ENCODE assay signal across 21 cellular contexts in the genomic region with DNA sequence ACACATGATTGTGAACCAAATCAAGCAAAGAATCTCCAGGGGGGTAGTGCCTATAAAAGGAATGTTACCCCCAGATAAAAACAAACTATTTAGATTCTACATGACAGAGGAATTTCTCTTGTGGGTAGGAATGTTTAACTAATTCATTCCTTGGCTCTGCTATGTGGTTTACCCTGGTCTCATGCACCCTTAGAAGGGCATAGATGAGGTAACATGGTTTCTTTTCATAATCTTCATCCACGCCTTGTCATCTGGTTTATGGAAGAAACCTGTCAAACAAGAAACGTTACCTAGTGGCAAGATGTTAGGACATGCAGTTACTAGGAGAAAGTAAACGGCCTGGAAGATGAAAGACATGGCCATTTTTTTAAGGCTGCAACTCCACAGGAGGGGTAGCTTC. TPM values are rescaled to one million over a fixed set of nuclear protein-coding genes. Genes with fewer than 3 reads are reported as not detected.
DNase-seq lines count a peak whose midpoint lies in the region; ATAC-seq and TF ChIP-seq lines count a peak whose summit lies in the region.
"Had no signal": no experiment of that assay in that cellular context is flagged by ENCODE, and none has a peak within 500 bp of the region (broad histone marks: within the 10 kb centered on the region; RNA-seq: fewer than 3 reads in every experiment).

No MANE protein-coding gene starts in this region.

- H3K36me3 ChIP-seq in PC-9 (ENCODE audit: low read depth), result no peaks in the 10 kb centered on the region
- H3K36me3 ChIP-seq: ovary, vagina had no signal

- H3K27me3 Mint-ChIP-seq in endothelial cell (ENCODE audit: unreplicated experiment), result peaks cover 3% of the 10 kb centered on the region
- H3K27me3 Mint-ChIP-seq: activated CD4-positive, alpha-beta T cell treated with anti-CD3 and anti-CD28 coated beads, Interleukin-2, amount 10 ng/mL, durations not matched to agents 24 days and 14 days; activated naive CD8-positive, alpha-beta T cell treated with anti-CD3 and anti-CD28 coated beads for 36 hours had no signal

- H3K4me3 Mint-ChIP-seq in endothelial cell (ENCODE audit: unreplicated experiment), result no peak overlapping the region
- H3K4me3 Mint-ChIP-seq: activated CD4-positive, alpha-beta T cell treated with anti-CD3 and anti-CD28 coated beads, Interleukin-2, amount 10 ng/mL, durations not matched to agents 24 days and 14 days; activated naive CD8-positive, alpha-beta T cell treated with anti-CD3 and anti-CD28 coated beads for 36 hours; CD8-positive, alpha-beta memory T cell; endodermal cell had no signal

- H2AFZ ChIP-seq in PC-9, result no peak overlapping the region

- no peak for ATAC-seq in sciatic nerve
- ATAC-seq: Right ventricle myocardium inferior had no signal

- H3K79me2 ChIP-seq in PC-9 (ENCODE audit: low read depth), result no peaks in the 10 kb centered on the region

- H4K20me1 ChIP-seq in PC-9 (ENCODE audit: insufficient read depth), result no peaks in the 10 kb centered on the region

- no peaks in the 10 kb centered on the region for H3K36me3 Mint-ChIP-seq in endothelial cell (ENCODE audit: low read depth, unreplicated experiment)

- H3K4me2 ChIP-seq in PC-9, result peak overlapping the region; percentile 47
- H3K4me2 ChIP-seq: smooth muscle cell had no signal

- TF ChIP-seq CTCF in PC-9 (conservative IDR thresholded peaks at IDR 0.05) (no peak), retinal pigment epithelial cell (conservative IDR thresholded peaks at IDR 0.05; ENCODE audit: low read depth, low read length) (no peak), endothelial cell (IDR thresholded peaks at IDR 0.05; ENCODE audit: unreplicated experiment) (no peak)

- H3K9me2 ChIP-seq in PC-9 (ENCODE audit: insufficient read depth), result no peaks in the 10 kb centered on the region

- CTCF ChIA-PET in PC-9 (lab: Charles Lee), result interaction anchor here (0.6 kb wide), 1 partner anchor 506 kb away, joined by 9 read pairs; no protein-coding TSS in a partner anchor

- no peak overlapping the region for H3K27ac Mint-ChIP-seq in endothelial cell (ENCODE audit: unreplicated experiment)
- H3K27ac Mint-ChIP-seq: activated CD4-positive, alpha-beta T cell treated with anti-CD3 and anti-CD28 coated beads, Interleukin-2, amount 10 ng/mL, durations not matched to agents 24 days and 14 days; activated naive CD8-positive, alpha-beta T cell treated with anti-CD3 and anti-CD28 coated beads for 36 hours; CD8-positive, alpha-beta memory T cell; endodermal cell had no signal

- H3K4me1 ChIP-seq in PC-9 (replicated peaks; ENCODE audit: insufficient read depth), result peaks cover 13% of the 10 kb centered on the region; the same call in 1 of the 2 replicates
- H3K4me1 ChIP-seq: vagina had no signal

- DNase-seq in H4 (ENCODE audit: low spot score) (peak; percentile 80), PC-9 (peak; percentile 25 to 95), fibroblast of gingiva (ENCODE audit: low read depth) (peak; percentile 59), retinal pigment epithelial cell (ENCODE audit: low read depth) (peak; percentile 23), endothelial cell (ENCODE audit: low spot score) (no peak), NCI-H1048 (lab: John Stamatoyannopoulos, UW) (no peak), sciatic nerve (ENCODE audit: low spot score) (no peak)
- DNase-seq: activated CD4-positive, alpha-beta T cell treated with anti-CD3 and anti-CD28 coated beads, Interleukin-2, amount 10 ng/mL, durations not matched to agents 24 days and 14 days; activated naive CD8-positive, alpha-beta T cell treated with anti-CD3 and anti-CD28 coated beads for 36 hours; activated T-cell treated with anti-CD3 and anti-CD28 coated beads for 4 hours; CD8-positive, alpha-beta memory T cell; endodermal cell; GF-D8; head of caudate nucleus; NCI-H1930; NCI-H774; ovary; stimulated activated naive CD4-positive, alpha-beta T cell had no signal

- no peaks in the 10 kb centered on the region for H3F3A ChIP-seq in PC-9 (ENCODE audit: insufficient read depth, low read depth)

- no peaks in the 10 kb centered on the region for H3K4me1 Mint-ChIP-seq in endothelial cell (ENCODE audit: unreplicated experiment)
- H3K4me1 Mint-ChIP-seq: activated CD4-positive, alpha-beta T cell treated with anti-CD3 and anti-CD28 coated beads, Interleukin-2, amount 10 ng/mL, durations not matched to agents 24 days and 14 days had no signal

- H3K4me3 ChIP-seq in PC-9, result no peak overlapping the region
- H3K4me3 ChIP-seq in retinal pigment epithelial cell (ENCODE audit: low read length), result no peak overlapping the region
- H3K4me3 ChIP-seq: ovary, smooth muscle cell, vagina had no signal

- no peaks in the 10 kb centered on the region for H3K9me3 ChIP-seq in PC-9 (ENCODE audit: insufficient read depth, low read depth)
- H3K9me3 ChIP-seq: ovary, vagina had no signal

- BruUV-seq in PC-9 (replicated peaks; lab: Mats Ljungman, UMichigan), result no TSS peak

- no peaks in the 10 kb centered on the region for H3K27me3 ChIP-seq in PC-9 (ENCODE audit: insufficient read depth, low read depth)
- H3K27me3 ChIP-seq: ovary, vagina had no signal

- POLR2A ChIA-PET in PC-9 (lab: Charles Lee; ENCODE audit: unreplicated experiment), result no interaction called here

- intact Hi-C loops in PC-9 (cut with micrococcal nuclease; ENCODE audit: unreplicated experiment) (loop anchor here (1.0 to 5.0 kb wide), 3 partner anchors 37 to 88 kb away; no protein-coding TSS in a partner anchor), sciatic nerve (cut with DNase I) (no loop called here)

- H3K27ac ChIP-seq in PC-9, result no peak overlapping the region
- H3K27ac ChIP-seq: ovary, vagina had no signal

- H3K9me3 Mint-ChIP-seq in endothelial cell (ENCODE audit: unreplicated experiment), result no peaks in the 10 kb centered on the region

RNA-seq across cellular contexts. Expression of a gene that starts 45.4 kb away (rescaled TPM):
- total RNA-seq in H4 (2014; rRNA removed; shearing (Covaris generic)), result not detected in 2 replicates
- total RNA-seq in PC-9 (2021), result 0.17 and 0.40 TPM in 2 replicates
- total RNA-seq in endothelial cell (ENCODE audit: unreplicated experiment), result not detected
- total RNA-seq in sciatic nerve, result 7.1 TPM

Comparison
In these comparisons a context has a peak if more than half of its experiments do, and no peak if none do; other contexts are left out.
1. DNase-seq: peak in H4 (single experiment), PC-9 (2 of 2), fibroblast of gingiva (single experiment) and retinal pigment epithelial cell (single experiment); none in endothelial cell (single experiment), NCI-H1048 (single experiment) and sciatic nerve (single experiment).